ENCODE assay signal across 2 cellular contexts in the genomic region with DNA sequence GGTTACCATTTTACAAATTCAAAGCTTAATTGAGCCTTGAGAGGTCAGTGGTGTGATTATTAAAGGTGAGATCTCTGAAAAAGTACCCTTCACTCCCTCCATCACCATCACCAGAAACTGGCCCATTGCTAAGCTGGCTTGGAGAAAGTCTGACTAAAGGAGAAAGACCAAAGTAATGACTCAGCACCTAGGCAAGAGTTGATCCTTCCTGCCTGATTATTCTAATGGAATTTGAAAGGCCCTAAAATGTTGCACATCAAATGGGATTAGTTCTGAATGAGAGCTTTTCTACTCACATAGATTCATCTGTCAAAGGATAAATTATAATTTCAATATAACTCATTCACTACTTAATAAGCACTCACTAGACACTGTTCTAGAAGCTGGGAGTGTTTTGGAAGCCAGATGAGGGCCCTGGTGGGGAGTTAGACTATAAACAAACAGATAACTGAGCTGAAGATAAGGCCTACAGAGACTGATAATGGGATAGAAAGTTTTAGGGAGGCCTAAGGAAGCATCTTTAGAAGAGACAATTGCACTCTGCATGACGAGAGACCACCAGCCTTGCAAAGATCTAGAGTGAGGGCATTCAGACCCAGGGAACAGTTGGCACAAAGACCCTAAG.
A peak's percentile ranks its signal among the peaks of the same experiment; 100 is the strongest.
TF ChIP-seq lines count a peak whose summit lies in the region.

No MANE protein-coding gene starts in this region.

TF ChIP-seq in HepG2, 621 proteins besides CTCF, POLR2A, EP300 and RAD21:
- TF ChIP-seq ZNF337 (CRISPR knock-in tag; IDR thresholded peaks at IDR 0.05; ENCODE audit: borderline replicate concordance, low read depth) (no peak), NFE2L2 (IDR thresholded peaks at IDR 0.05; ENCODE audit: low read length) (peak; percentile 54; the same call in 1 of the 2 replicates), MAFK (conservative IDR thresholded peaks at IDR 0.05 in 1 of 2, IDR thresholded peaks at IDR 0.05 in 1 of 2; ENCODE audit: low read length in 2 of 2) (peak; percentile 40 to 42; a peak in 2 of 4 replicates)
TF ChIP-seq in HepG2: peak in this region for 2.

TF ChIP-seq in GM12878, 131 proteins besides CTCF, POLR2A, EP300 and RAD21:
- TF ChIP-seq MTA2 (IDR thresholded peaks at IDR 0.05; ENCODE audit: low read depth) (peak; percentile 47), FOXK2 (IDR thresholded peaks at IDR 0.05) (no peak), NR2F1 (conservative IDR thresholded peaks at IDR 0.05) (no peak), KDM1A (IDR thresholded peaks at IDR 0.05; ENCODE audit: borderline replicate concordance) (no peak), E2F8 (IDR thresholded peaks at IDR 0.05; ENCODE audit: low read depth, partially characterized antibody) (no peak), PML (IDR thresholded peaks at IDR 0.05; ENCODE audit: low read length) (no peak), NFYA (IDR thresholded peaks at IDR 0.05; ENCODE audit: borderline replicate concordance, low read depth, low read length) (no peak), HDAC6 (IDR thresholded peaks at IDR 0.05; ENCODE audit: unreplicated experiment) (no peak), RELA (IDR thresholded peaks at IDR 0.05; ENCODE audit: borderline replicate concordance, partially characterized antibody) (no peak)
